ENCODE assay signal across 10 cellular contexts in the genomic region with DNA sequence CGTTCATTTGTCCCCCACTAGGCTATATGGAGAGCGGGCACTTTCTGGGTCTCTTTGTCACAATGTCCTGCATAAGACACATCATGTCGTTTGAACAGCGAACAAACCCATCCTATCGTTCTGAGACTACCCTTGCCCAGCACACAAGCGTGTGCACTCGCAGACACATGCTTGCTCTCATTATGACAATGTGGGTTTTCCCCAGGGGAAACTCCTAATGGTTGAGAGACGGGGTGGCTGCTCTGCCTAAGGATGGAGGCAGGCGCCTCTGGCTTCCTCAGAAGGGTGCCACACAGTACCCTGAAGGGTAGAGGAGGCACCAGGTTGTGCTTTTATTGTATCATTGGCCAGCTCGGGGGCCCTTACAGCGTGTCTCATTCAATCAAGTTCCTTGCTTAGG. TPM values are rescaled to one million over a fixed set of nuclear protein-coding genes. Genes with fewer than 3 reads are reported as not detected.
DNase-seq lines count a peak whose midpoint lies in the region; ATAC-seq, FAIRE-seq and TF ChIP-seq lines count a peak whose summit lies in the region.
"Had no signal": no experiment of that assay in that cellular context is flagged by ENCODE, and none has a peak within 500 bp of the region (broad histone marks: within the 10 kb centered on the region; RNA-seq: fewer than 3 reads in every experiment).

No MANE protein-coding gene starts in this region.

- no peak overlapping the region for H3K4me3 Mint-ChIP-seq in activated B cell treated with CpG ODN at 0.5 μM for 24 hours
- H3K4me3 Mint-ChIP-seq: central memory CD8-positive, alpha-beta T cell had no signal

- peaks cover 6% of the 10 kb centered on the region for H3K27me3 Mint-ChIP-seq in activated B cell treated with CpG ODN at 0.5 μM for 24 hours

- POLR2A ChIA-PET in activated B cell treated with CpG ODN at 0.5 μM for 24 hours (lab: Charles Lee), result no interaction called here

- CTCF ChIA-PET in activated B cell treated with CpG ODN at 0.5 μM for 24 hours (lab: Charles Lee), result interaction anchor here (0.6 kb wide), 1 partner anchor 13 kb away, joined by 3 read pairs; no protein-coding TSS in a partner anchor

- H3K9me3 Mint-ChIP-seq in activated B cell treated with CpG ODN at 0.5 μM for 24 hours, result peaks cover 3% of the 10 kb centered on the region
- H3K9me3 Mint-ChIP-seq: central memory CD8-positive, alpha-beta T cell had no signal

- intact Hi-C loops in activated B cell treated with CpG ODN at 0.5 μM for 24 hours (cut with micrococcal nuclease), result loop anchor here (5.0 kb wide), 1 partner anchor 1043 kb away; no protein-coding TSS in a partner anchor

- no peak overlapping the region for H3K27ac Mint-ChIP-seq in activated B cell treated with CpG ODN at 0.5 μM for 24 hours

- TF ChIP-seq CTCF in activated B cell treated with CpG ODN at 0.5 μM for 24 hours (IDR thresholded peaks at IDR 0.05), result no peak

- ATAC-seq in GM19035 (IDR thresholded peaks at IDR 0.05; ENCODE audit: unreplicated experiment), result peak; percentile 82
- ATAC-seq in HG02798 (IDR thresholded peaks at IDR 0.05; ENCODE audit: poor library complexity, unreplicated experiment), result peak; percentile 76
- peak; percentile 31 for ATAC-seq in activated B cell treated with CpG ODN at 0.5 μM for 24 hours (ENCODE audit: low read depth)
- no peak for ATAC-seq in GM21786 (IDR thresholded peaks at IDR 0.05; ENCODE audit: unreplicated experiment)

- no peaks in the 10 kb centered on the region for H3K4me1 Mint-ChIP-seq in activated B cell treated with CpG ODN at 0.5 μM for 24 hours
- H3K4me1 Mint-ChIP-seq: central memory CD8-positive, alpha-beta T cell had no signal

- no peaks in the 10 kb centered on the region for H3K36me3 Mint-ChIP-seq in activated B cell treated with CpG ODN at 0.5 μM for 24 hours (ENCODE audit: low read depth)

- peak; percentile 84 for FAIRE-seq in GM18507 (lab: Jason Lieb, UNC)

- DNase-seq in GM18507 (ENCODE audit: extremely low spot score, insufficient read length, low read depth), result peak; percentile 29
- DNase-seq in activated B cell treated with CpG ODN at 0.5 μM for 24 hours, result no peak
- DNase-seq in mucosa of gallbladder (ENCODE audit: low spot score), result no peak
- DNase-seq in OCI-M1 (lab: John Stamatoyannopoulos, UW), result no peak
- DNase-seq: activated effector memory CD4-positive, alpha-beta T cell treated with Interleukin-2 at 50 U/mL for 16 hours; Caco-2 had no signal

RNA-seq across cellular contexts. Expression of gene MYZAP, which starts 51.0 kb away (rescaled TPM):
- total RNA-seq in activated B cell treated with CpG ODN at 0.5 μM for 24 hours (0.88 and 1.00 TPM in 2 replicates), mucosa of gallbladder (8.2 TPM)
